In genomic region chr1:168320149-168320548, GRCh38 we compare ENCODE assay signal across 22 cellular contexts. TPM values are rescaled to one million over a fixed set of nuclear protein-coding genes. Genes with fewer than 3 reads are reported as not detected.
DNase-seq lines count a peak whose midpoint lies in the region; ATAC-seq, FAIRE-seq and TF ChIP-seq lines count a peak whose summit lies in the region.
"Had no signal": no experiment of that assay in that cellular context is flagged by ENCODE, and none has a peak within 500 bp of the region (broad histone marks: within the 10 kb centered on the region; RNA-seq: fewer than 3 reads in every experiment).

No MANE protein-coding gene starts in this region.

- no peak for ATAC-seq in activated T-helper 17 cell treated with anti-CD3 and anti-CD28 coated beads, Interleukin-2, amount 50 U/mL, for 72 hours (replicated peaks)
- ATAC-seq in Right ventricle myocardium superior (ENCODE audit: poor library complexity): no peak

- no peaks in the 10 kb centered on the region for H3K9me2 ChIP-seq in GM23248 (ENCODE audit: insufficient read depth)

- no peak overlapping the region for H4K8ac ChIP-seq in mesenchymal stem cell (ENCODE audit: low read length)

- H3K36me3 ChIP-seq in GM23248 (ENCODE audit: low read depth): no peaks in the 10 kb centered on the region
- peaks cover 2 to 4% of the 10 kb centered on the region in 2 experiments for H3K36me3 ChIP-seq in mesenchymal stem cell (ENCODE audit: control insufficient read depth in 1 of 2, insufficient read depth in 2 of 2, low read depth in 1 of 2, low read length in 2 of 2)
- no peaks in the 10 kb centered on the region for H3K36me3 ChIP-seq in small intestine (ENCODE audit: control insufficient read depth in 2 of 2, insufficient read depth in 2 of 2, low read length in 2 of 2)
- H3K36me3 ChIP-seq: HAP-1, Peyer's patch had no signal

- H3K27ac ChIP-seq in GM23248 (peak overlapping the region; percentile 53; the same call in 1 of the 2 replicates), mesenchymal stem cell (ENCODE audit: low read length, poor library complexity, severe bottlenecking) (no peak overlapping the region), small intestine (ENCODE audit: low read depth in 1 of 2, low read length in 1 of 2) (no peak overlapping the region)
- H3K27ac ChIP-seq: HL-60, Peyer's patch, SK-N-MC had no signal

- H3K4me2 ChIP-seq in GM23248 (ENCODE audit: unreplicated experiment) (peak overlapping the region; percentile 44), mesenchymal stem cell (ENCODE audit: low read length, poor library complexity, severe bottlenecking) (no peak overlapping the region)

- H3K4me1 Mint-ChIP-seq in activated T-helper 17 cell treated with anti-CD3 and anti-CD28 coated beads, Interleukin-2, amount 50 U/mL, for 72 hours: peaks cover 4% of the 10 kb centered on the region
- H3K4me1 Mint-ChIP-seq: CD4-positive, CD25-positive, alpha-beta regulatory T cell had no signal

- H3K79me1 ChIP-seq in mesenchymal stem cell (replicated peaks; ENCODE audit: low read length, poor library complexity, severe bottlenecking): no peaks in the 10 kb centered on the region

- no peak overlapping the region for H3K4ac ChIP-seq in mesenchymal stem cell (ENCODE audit: low read depth in 1 of 2, low read length in 2 of 2)

- no peak overlapping the region for H2AK5ac ChIP-seq in mesenchymal stem cell (ENCODE audit: low read length, severe bottlenecking)

- WGBS in GM23248 (ENCODE audit: low coverage in 1 of 2, low lambda C conversion rate in 2 of 2, missing lambda C conversion rate in 2 of 2), 2 experiments: 70 to 71% methylated on average over 1 of the region's 1 CpG
- WGBS in mesenchymal stem cell: 88% methylated on average over 1 of the region's 1 CpG
- 30 to 61% (median 38%) methylated on average over 1 of the region's 1 CpG for WGBS in small intestine, 3 donors

- H3K9ac ChIP-seq in GM23248 (no peak overlapping the region), mesenchymal stem cell (ENCODE audit: low read length) (peak overlapping the region; percentile 70)

- peaks cover 4% of the 10 kb centered on the region for H3K9me3 Mint-ChIP-seq in activated T-helper 17 cell treated with anti-CD3 and anti-CD28 coated beads, Interleukin-2, amount 50 U/mL, for 72 hours

- H3K4me1 ChIP-seq in GM23248 (ENCODE audit: insufficient read depth): peaks cover 13% of the 10 kb centered on the region
- peaks cover 2% of the 10 kb centered on the region for H3K4me1 ChIP-seq in mesenchymal stem cell (ENCODE audit: control insufficient read depth, insufficient read depth, low read depth, low read length)
- H3K4me1 ChIP-seq in small intestine (ENCODE audit: control insufficient read depth in 2 of 2, insufficient read depth in 1 of 2, low read depth in 1 of 2, low read length in 1 of 2): no peaks in the 10 kb centered on the region
- H3K4me1 ChIP-seq: HAP-1, Peyer's patch had no signal

- H3K27me3 ChIP-seq in GM23248 (replicated peaks; ENCODE audit: insufficient read depth): no peaks in the 10 kb centered on the region
- no peaks in the 10 kb centered on the region for H3K27me3 ChIP-seq in mesenchymal stem cell (ENCODE audit: control insufficient read depth in 1 of 2, insufficient read depth in 1 of 2, low read length in 2 of 2)
- H3K27me3 ChIP-seq in small intestine (ENCODE audit: control insufficient read depth in 2 of 2, insufficient read depth in 2 of 2, low read length in 2 of 2): no peaks in the 10 kb centered on the region
- H3K27me3 ChIP-seq: Peyer's patch had no signal

- no peak overlapping the region for H4K91ac ChIP-seq in mesenchymal stem cell (ENCODE audit: low read length)

- TF ChIP-seq CTCF in GM10266 (IDR thresholded peaks at IDR 0.05; ENCODE audit: control insufficient read depth, insufficient read depth, low read depth, missing control alignments): no peak

- no peak overlapping the region for H3K18ac ChIP-seq in mesenchymal stem cell (ENCODE audit: low read depth in 1 of 2, low read length in 2 of 2)

- H3K23ac ChIP-seq in mesenchymal stem cell (ENCODE audit: low read length in 2 of 2): no peak overlapping the region

- H2BK5ac ChIP-seq in mesenchymal stem cell (ENCODE audit: low read depth, low read length, poor library complexity, severe bottlenecking): no peak overlapping the region

- H3K9me3 ChIP-seq in GM23248 (ENCODE audit: low read depth) (no peaks in the 10 kb centered on the region), mesenchymal stem cell (ENCODE audit: control insufficient read depth, low read length) (peaks cover 3% of the 10 kb centered on the region), small intestine (ENCODE audit: control insufficient read depth, low read depth) (no peaks in the 10 kb centered on the region)
- H3K9me3 ChIP-seq: HAP-1, Peyer's patch had no signal

- in situ Hi-C loops in GM23248 (cut with MboI): no loop called here

- H2BK15ac ChIP-seq in mesenchymal stem cell (ENCODE audit: low read depth, poor library complexity, severe bottlenecking): no peak overlapping the region

- intact Hi-C loops in Right ventricle myocardium superior (cut with DNase I): no loop called here

- H3K27me3 Mint-ChIP-seq in activated T-helper 17 cell treated with anti-CD3 and anti-CD28 coated beads, Interleukin-2, amount 50 U/mL, for 72 hours: no peaks in the 10 kb centered on the region
- H3K27me3 Mint-ChIP-seq: CD4-positive, CD25-positive, alpha-beta regulatory T cell had no signal

- H3K4me3 ChIP-seq in GM23248: no peak overlapping the region
- no peak overlapping the region for H3K4me3 ChIP-seq in mesenchymal stem cell (ENCODE audit: insufficient read depth in 1 of 2, low read depth in 1 of 2, low read length in 2 of 2)
- H3K4me3 ChIP-seq in small intestine (ENCODE audit: low read depth in 1 of 2, low read length in 2 of 2): no peak overlapping the region
- H3K4me3 ChIP-seq: HAP-1, Peyer's patch, SK-N-MC had no signal

- no peaks in the 10 kb centered on the region for H4K20me1 ChIP-seq in GM23248 (ENCODE audit: insufficient read depth)

- H3F3A ChIP-seq in GM23248 (ENCODE audit: insufficient read depth): peaks cover 7% of the 10 kb centered on the region

- no peak for FAIRE-seq in small intestine (lab: Jason Lieb, UNC)
- FAIRE-seq: GM12892 had no signal

- no peaks in the 10 kb centered on the region for H3K79me2 ChIP-seq in GM23248 (ENCODE audit: insufficient read depth)

- peaks cover 6% of the 10 kb centered on the region for H3K36me3 Mint-ChIP-seq in activated T-helper 17 cell treated with anti-CD3 and anti-CD28 coated beads, Interleukin-2, amount 50 U/mL, for 72 hours (ENCODE audit: low read depth)

- no peak overlapping the region for H3K4me3 Mint-ChIP-seq in activated T-helper 17 cell treated with anti-CD3 and anti-CD28 coated beads, Interleukin-2, amount 50 U/mL, for 72 hours
- H3K4me3 Mint-ChIP-seq: CD4-positive, CD25-positive, alpha-beta regulatory T cell had no signal

- H2AFZ ChIP-seq in GM23248 (0 out of 2 replicates have a peak overlapping the region, but pooled peaks have one; percentile 44), mesenchymal stem cell (ENCODE audit: low read depth, low read length) (no peak overlapping the region)

- H2BK12ac ChIP-seq in mesenchymal stem cell (ENCODE audit: low read length in 2 of 2): no peak overlapping the region

- H2BK120ac ChIP-seq in mesenchymal stem cell (ENCODE audit: low read depth, low read length): no peak overlapping the region

- DNase-seq in GM23248 (no peak), mesenchymal stem cell (no peak), small intestine (peak; percentile 51), GM10266 (ENCODE audit: extremely low spot score) (no peak), DMS114 treated with DMSO at 0.1 percent for 48 hours (lab: John Stamatoyannopoulos, UW; ENCODE audit: unreplicated experiment) (no peak), Right ventricle myocardium superior (no peak)
- DNase-seq: CD4-positive, CD25-positive, alpha-beta regulatory T cell; COR-L47; DMS 273 treated with DMSO at 0.1 percent for 48 hours; DND-41; KBM-7; NCI-H1092; NCI-H1436 treated with DMSO at 0.1 percent for 48 hours; NCI-H1930; NCI-H510A treated with DMSO at 0.1 percent for 48 hours; NCI-H748 treated with DMSO at 0.1 percent for 48 hours; Peyer's patch had no signal

- H3K27ac Mint-ChIP-seq in activated T-helper 17 cell treated with anti-CD3 and anti-CD28 coated beads, Interleukin-2, amount 50 U/mL, for 72 hours: peak overlapping the region; percentile 34
- H3K27ac Mint-ChIP-seq: CD4-positive, CD25-positive, alpha-beta regulatory T cell had no signal

- no peak overlapping the region for H3K14ac ChIP-seq in mesenchymal stem cell (ENCODE audit: low read length in 2 of 2)

RNA-seq across cellular contexts. Expression of gene TBX19, which starts 39.5 kb away (rescaled TPM):
- 1.2 and 2.3 TPM in 2 replicates for total RNA-seq in GM23248 (2014; rRNA removed; shearing (Covaris generic))
- polyA plus RNA-seq in GM23248 (2016; fragmentation: Nextera tagmentation; extraction: Ambion mirVana) (1.1 and 1.4 TPM in 2 replicates), small intestine (1 to 10 TPM in 1 of 3 donors, under 1 TPM in 2; 0.67 to 1.4 (median 0.73) TPM)
- total RNA-seq in activated T-helper 17 cell treated with anti-CD3 and anti-CD28 coated beads, Interleukin-2, amount 50 U/mL, for 72 hours: 1 to 10 TPM; 1.8 to 6.1 TPM
- polyA plus RNA-seq in mesenchymal stem cell (2013, experiment 1 of 2): 0.43 TPM
- polyA plus RNA-seq in mesenchymal stem cell (2013, experiment 2 of 2): 0.49 TPM
- total RNA-seq in Right ventricle myocardium superior: 0.40 TPM
